Comparison of ENCODE assay signal across 1 cellular context in the genomic region with DNA sequence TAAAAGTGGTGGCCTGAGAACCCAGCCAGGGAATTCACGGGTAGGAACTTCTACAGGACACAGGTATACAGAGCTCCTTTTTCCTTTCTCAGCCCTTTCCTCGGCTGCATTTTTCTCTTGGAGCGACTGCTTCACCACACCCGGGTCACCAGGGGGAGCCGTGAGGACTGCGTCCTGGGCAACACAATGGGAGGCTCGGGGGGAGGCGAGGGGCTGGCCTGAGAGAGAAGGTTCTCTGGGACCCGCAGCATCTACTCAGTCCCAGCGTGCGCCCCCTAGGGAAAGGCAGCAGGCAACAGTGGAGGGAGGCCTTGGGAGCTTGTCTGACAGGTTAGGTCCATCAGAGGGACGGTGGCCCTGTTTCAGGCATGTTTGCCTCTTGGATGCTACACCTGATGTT.
TF ChIP-seq lines count a peak whose summit lies in the region.

No MANE protein-coding gene starts in this region.

TF ChIP-seq in K562, 482 proteins besides CTCF, POLR2A, EP300 and RAD21:
- TF ChIP-seq SMC3 (conservative IDR thresholded peaks at IDR 0.05; ENCODE audit: insufficient read depth, low read depth, low read length) = 0 out of 2 replicates have a peak, but pooled peaks have one; percentile 19
